In genomic region chr11:71223081-71223405, GRCh38 we compare ENCODE assay signal across 19 cellular contexts. TPM values are rescaled to one million over a fixed set of nuclear protein-coding genes. Genes with fewer than 3 reads are reported as not detected.
A peak's percentile ranks its signal among the peaks of the same experiment; 100 is the strongest.
DNase-seq lines count a peak whose midpoint lies in the region; ATAC-seq and TF ChIP-seq lines count a peak whose summit lies in the region.
"Had no signal": no experiment of that assay in that cellular context is flagged by ENCODE, and none has a peak within 500 bp of the region (broad histone marks: within the 10 kb centered on the region; RNA-seq: fewer than 3 reads in every experiment).

No MANE protein-coding gene starts in this region.

- no peak for TF ChIP-seq CTCF in lower lobe of right lung (IDR thresholded peaks at IDR 0.05)

- H3K36me3 ChIP-seq in lower lobe of right lung = peaks cover 4% of the 10 kb centered on the region

- DNase-seq in cardiac septum (ENCODE audit: low spot score) (peak; percentile 55), Right ventricle myocardium inferior (ENCODE audit: missing footprints) (no peak), lower lobe of right lung (peak; percentile 35), posterior vena cava (ENCODE audit: low spot score) (peak; percentile 68), midbrain (lab: John Stamatoyannopoulos, UW) (no peak), HK-2 (ENCODE audit: unreplicated experiment) (no peak), COLO668 (lab: John Stamatoyannopoulos, UW; ENCODE audit: unreplicated experiment) (no peak)
- DNase-seq: CD8-positive, alpha-beta T cell; DMS79; GOT3; HCEC 1CT; HFFc6; IMR-90; KBM-7 had no signal

- H3K9me3 ChIP-seq in lower lobe of right lung = peaks cover 25% of the 10 kb centered on the region

- no peaks in the 10 kb centered on the region for H3K4me1 ChIP-seq in lower lobe of right lung
- H3K4me1 ChIP-seq: Caco-2 had no signal

- ATAC-seq in Right ventricle myocardium inferior (no peak), lower lobe of right lung (no peak)
- ATAC-seq: CD8-positive, alpha-beta T cell; GM12878 had no signal

- H3K27me3 ChIP-seq in lower lobe of right lung (ENCODE audit: low read depth) = no peaks in the 10 kb centered on the region

- no peak overlapping the region for H3K4me3 ChIP-seq in lower lobe of right lung
- H3K4me3 ChIP-seq: GM12878 had no signal

- intact Hi-C loops in cardiac septum (cut with DNase I) = no loop called here
- intact Hi-C loops in Right ventricle myocardium inferior (cut with DNase I) = no loop called here
- intact Hi-C loops in lower lobe of right lung (cut with DNase I) = no loop called here
- intact Hi-C loops in posterior vena cava (cut with DNase I) = no loop called here

- H3K27ac ChIP-seq in lower lobe of right lung = no peak overlapping the region
- H3K27ac ChIP-seq: 22Rv1, HL-60 had no signal

RNA-seq across cellular contexts. Expression of gene SHANK2, which starts 29.3 kb away (rescaled TPM):
- total RNA-seq in cardiac septum (0.11 TPM), Right ventricle myocardium inferior (0.03 TPM), lower lobe of right lung (59.8 TPM), posterior vena cava (under 1 TPM; 0.51 to 0.67 TPM)
- total RNA-seq: CD8-positive, alpha-beta T cell; G401 had no signal

Comparison
In these comparisons a context has a peak if more than half of its experiments do, and no peak if none do; other contexts are left out.
1. DNase-seq: peak in cardiac septum (single experiment), lower lobe of right lung (single experiment) and posterior vena cava (single experiment); none in Right ventricle myocardium inferior (single experiment), midbrain (single experiment), HK-2 (single experiment) and COLO668 (single experiment).
2. RNA of gene SHANK2, which starts 29.3 kb away (total RNA-seq): 59.8 TPM in lower lobe of right lung (single experiment); 0.51 to 0.67 TPM in posterior vena cava, 0.11 TPM in cardiac septum (single experiment) and 0.03 TPM in Right ventricle myocardium inferior (single experiment); every median in the first group is over 10 times any median in the second.